Comparison of ENCODE assay signal across 13 cellular contexts in genomic region chr16:29644338-29644857, GRCh38. TPM values are rescaled to one million over a fixed set of nuclear protein-coding genes. Genes with fewer than 3 reads are reported as not detected.
DNase-seq lines count a peak whose midpoint lies in the region; ATAC-seq and TF ChIP-seq lines count a peak whose summit lies in the region.
"Had no signal": no experiment of that assay in that cellular context is flagged by ENCODE, and none has a peak within 500 bp of the region (broad histone marks: within the 10 kb centered on the region; RNA-seq: fewer than 3 reads in every experiment).

No MANE protein-coding gene starts in this region.

- DNase-seq in neural progenitor cell (ENCODE audit: low spot score), result no peak
- DNase-seq in activated CD8-positive, alpha-beta memory T cell treated with anti-CD3 and anti-CD28 coated beads, Interleukin-2, amount 10 ng/mL, durations not matched to agents 7 days and 5 days, result no peak
- DNase-seq in NCI-H2196 treated with DMSO at 0.1 percent for 48 hours (lab: John Stamatoyannopoulos, UW; ENCODE audit: unreplicated experiment), result no peak
- DNase-seq in NCI-H2107 (lab: John Stamatoyannopoulos, UW), result no peak
- no peak for DNase-seq in PC-9
- DNase-seq: activated CD4-positive, alpha-beta memory T cell treated with anti-CD3 and anti-CD28 coated beads, Interleukin-2, amount 10 ng/mL, durations not matched to agents 7 days and 5 days; DMS53; HFFc6; NCI-H1436 had no signal

- H3K27me3 ChIP-seq in neural progenitor cell (no peaks in the 10 kb centered on the region), PC-9 (ENCODE audit: insufficient read depth, low read depth) (no peaks in the 10 kb centered on the region)

- H3K79me2 ChIP-seq in neural progenitor cell (ENCODE audit: low read depth) (no peaks in the 10 kb centered on the region), PC-9 (ENCODE audit: low read depth) (no peaks in the 10 kb centered on the region)

- no peaks in the 10 kb centered on the region for H3K9me3 Mint-ChIP-seq in neural progenitor cell
- no peaks in the 10 kb centered on the region for H3K9me3 Mint-ChIP-seq in activated CD8-positive, alpha-beta memory T cell treated with anti-CD3 and anti-CD28 coated beads, Interleukin-2, amount 10 ng/mL, durations not matched to agents 7 days and 5 days (ENCODE audit: low read depth)
- H3K9me3 Mint-ChIP-seq: HFFc6 had no signal

- intact Hi-C loops in PC-9 (cut with micrococcal nuclease; ENCODE audit: unreplicated experiment), result loop anchor here (10.0 kb wide), 1 partner anchor 60 kb away; no protein-coding TSS in a partner anchor

- H3K9me3 ChIP-seq in neural progenitor cell (ENCODE audit: low read depth) (no peaks in the 10 kb centered on the region), PC-9 (ENCODE audit: insufficient read depth, low read depth) (no peaks in the 10 kb centered on the region)

- no peak overlapping the region for H3K27ac Mint-ChIP-seq in neural progenitor cell
- no peak overlapping the region for H3K27ac Mint-ChIP-seq in activated CD8-positive, alpha-beta memory T cell treated with anti-CD3 and anti-CD28 coated beads, Interleukin-2, amount 10 ng/mL, durations not matched to agents 7 days and 5 days
- H3K27ac Mint-ChIP-seq: activated CD4-positive, alpha-beta memory T cell treated with anti-CD3 and anti-CD28 coated beads, Interleukin-2, amount 10 ng/mL, durations not matched to agents 7 days and 5 days; HFFc6 had no signal

- H3K36me3 Mint-ChIP-seq in neural progenitor cell, result no peaks in the 10 kb centered on the region
- H3K36me3 Mint-ChIP-seq in activated CD8-positive, alpha-beta memory T cell treated with anti-CD3 and anti-CD28 coated beads, Interleukin-2, amount 10 ng/mL, durations not matched to agents 7 days and 5 days, result no peaks in the 10 kb centered on the region

- no TSS peak for BruUV-seq in PC-9 (replicated peaks; lab: Mats Ljungman, UMichigan)

- no peaks in the 10 kb centered on the region for H3K27me3 Mint-ChIP-seq in neural progenitor cell (ENCODE audit: insufficient read depth, low read depth)
- H3K27me3 Mint-ChIP-seq in activated CD8-positive, alpha-beta memory T cell treated with anti-CD3 and anti-CD28 coated beads, Interleukin-2, amount 10 ng/mL, durations not matched to agents 7 days and 5 days, result no peaks in the 10 kb centered on the region
- H3K27me3 Mint-ChIP-seq: activated CD4-positive, alpha-beta memory T cell treated with anti-CD3 and anti-CD28 coated beads, Interleukin-2, amount 10 ng/mL, durations not matched to agents 7 days and 5 days had no signal

- H3K4me1 ChIP-seq in neural progenitor cell (peaks cover 1% of the 10 kb centered on the region), PC-9 (replicated peaks; ENCODE audit: insufficient read depth) (no peaks in the 10 kb centered on the region)

- no peaks in the 10 kb centered on the region for H3K9me2 ChIP-seq in PC-9 (ENCODE audit: insufficient read depth)

- H3K27ac ChIP-seq in neural progenitor cell, result no peak overlapping the region
- no peak overlapping the region for H3K27ac ChIP-seq in PC-9
- H3K27ac ChIP-seq: epithelial cell of prostate had no signal

- H2AFZ ChIP-seq in neural progenitor cell (replicated peaks) (no peak overlapping the region), PC-9 (no peak overlapping the region)

- H3F3A ChIP-seq in neural progenitor cell (ENCODE audit: low read depth), result peaks cover 3% of the 10 kb centered on the region
- no peaks in the 10 kb centered on the region for H3F3A ChIP-seq in PC-9 (ENCODE audit: insufficient read depth, low read depth)

- H3K9ac ChIP-seq in neural progenitor cell, result no peak overlapping the region

- peaks cover 4% of the 10 kb centered on the region for H3K4me1 Mint-ChIP-seq in neural progenitor cell
- peaks cover 51% of the 10 kb centered on the region for H3K4me1 Mint-ChIP-seq in activated CD8-positive, alpha-beta memory T cell treated with anti-CD3 and anti-CD28 coated beads, Interleukin-2, amount 10 ng/mL, durations not matched to agents 7 days and 5 days

- H3K4me3 ChIP-seq in neural progenitor cell (no peak overlapping the region), PC-9 (no peak overlapping the region)

- POLR2A ChIA-PET in PC-9 (lab: Charles Lee; ENCODE audit: unreplicated experiment), result interaction anchor here (0.6 kb wide), 1 partner anchor 371 kb away, joined by 14 read pairs; no protein-coding TSS in a partner anchor

- CTCF ChIA-PET in activated CD8-positive, alpha-beta memory T cell treated with anti-CD3 and anti-CD28 coated beads, Interleukin-2, amount 10 ng/mL, durations not matched to agents 7 days and 5 days (lab: Charles Lee), result no interaction called here
- CTCF ChIA-PET in PC-9 (lab: Charles Lee), result interaction anchor here (0.7 kb wide), 1 partner anchor 66 kb away, joined by 3 read pairs; no protein-coding TSS in a partner anchor

- ATAC-seq in GM21723 (IDR thresholded peaks at IDR 0.05; ENCODE audit: unreplicated experiment) (peak; percentile 52), HG03520 (IDR thresholded peaks at IDR 0.05; ENCODE audit: unreplicated experiment) (peak; percentile 69)
- no peak for ATAC-seq in activated CD8-positive, alpha-beta memory T cell treated with anti-CD3 and anti-CD28 coated beads, Interleukin-2, amount 10 ng/mL, durations not matched to agents 7 days and 5 days

- peak overlapping the region; percentile 2 for H3K4me3 Mint-ChIP-seq in neural progenitor cell
- no peak overlapping the region for H3K4me3 Mint-ChIP-seq in activated CD8-positive, alpha-beta memory T cell treated with anti-CD3 and anti-CD28 coated beads, Interleukin-2, amount 10 ng/mL, durations not matched to agents 7 days and 5 days
- H3K4me3 Mint-ChIP-seq: activated CD4-positive, alpha-beta memory T cell treated with anti-CD3 and anti-CD28 coated beads, Interleukin-2, amount 10 ng/mL, durations not matched to agents 7 days and 5 days; HFFc6 had no signal

- H3K4me2 ChIP-seq in neural progenitor cell (no peak overlapping the region), PC-9 (no peak overlapping the region)

- H3K36me3 ChIP-seq in neural progenitor cell (no peaks in the 10 kb centered on the region), PC-9 (ENCODE audit: low read depth) (no peaks in the 10 kb centered on the region)

- H4K20me1 ChIP-seq in neural progenitor cell (ENCODE audit: low read depth) (no peaks in the 10 kb centered on the region), PC-9 (ENCODE audit: insufficient read depth) (no peaks in the 10 kb centered on the region)

- TF ChIP-seq POLR2A in GM18526 (IDR thresholded peaks at IDR 0.05; ENCODE audit: extremely low read depth, insufficient read length), result peak; percentile 32

- no peak for TF ChIP-seq CTCF in neural progenitor cell (IDR thresholded peaks at IDR 0.05)
- no peak for TF ChIP-seq CTCF in PC-9 (conservative IDR thresholded peaks at IDR 0.05)

RNA-seq across cellular contexts. Expression of gene SPN, which starts 18.6 kb away (rescaled TPM):
- total RNA-seq in neural progenitor cell (ENCODE audit: low replicate concordance) (0.02 and 0.25 TPM in 2 replicates), PC-9 (2021) (0.15 and 0.17 TPM in 2 replicates)
- 100 to 1,000 TPM; 329 to 351 TPM for total RNA-seq in activated CD8-positive, alpha-beta memory T cell treated with anti-CD3 and anti-CD28 coated beads, Interleukin-2, amount 10 ng/mL, durations not matched to agents 7 days and 5 days

RNA-seq across cellular contexts. Expression of gene QPRT, which starts 34.6 kb away (rescaled TPM):
- total RNA-seq in neural progenitor cell (ENCODE audit: low replicate concordance) (49.6 and 112 TPM in 2 replicates), PC-9 (2021) (247 and 310 TPM in 2 replicates)
- 10 to 100 TPM; 13.3 to 15.7 TPM for total RNA-seq in activated CD8-positive, alpha-beta memory T cell treated with anti-CD3 and anti-CD28 coated beads, Interleukin-2, amount 10 ng/mL, durations not matched to agents 7 days and 5 days

Comparison
In these comparisons a context has a peak if more than half of its experiments do, and no peak if none do; other contexts are left out.
1. RNA of gene SPN, which starts 18.6 kb away (total RNA-seq): 329 to 351 TPM in activated CD8-positive, alpha-beta memory T cell treated with anti-CD3 and anti-CD28 coated beads, Interleukin-2, amount 10 ng/mL, durations not matched to agents 7 days and 5 days; 0.15 to 0.17 TPM in PC-9 and 0.02 to 0.25 TPM in neural progenitor cell; every median in the first group is over 100 times any median in the second.